ENCODE assay signal across 1 cellular context in the genomic region with DNA sequence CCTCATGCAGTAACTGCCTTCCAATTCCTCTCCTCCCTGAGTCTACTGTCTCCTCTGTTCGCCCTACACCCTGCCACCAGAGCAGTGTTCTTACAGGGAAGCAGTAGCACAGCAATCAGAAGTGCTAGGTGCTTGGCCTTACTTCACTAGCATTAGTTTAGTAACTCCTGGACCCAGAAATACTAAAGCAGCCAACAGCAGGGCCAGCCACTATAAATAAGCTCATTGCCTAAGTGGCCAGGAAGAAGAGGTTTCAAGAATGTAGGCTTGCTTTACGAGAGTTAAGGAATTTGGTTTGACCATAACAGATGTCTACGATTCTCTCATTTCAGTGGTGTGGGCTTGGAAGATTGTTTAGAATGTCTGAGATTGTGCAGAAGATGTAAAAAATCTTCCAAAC.
TF ChIP-seq lines count a peak whose summit lies in the region.

No MANE protein-coding gene starts in this region.

TF ChIP-seq in WTC11, 78 proteins besides CTCF, POLR2A, EP300 and RAD21 (continued from another document):
- TF ChIP-seq, protein P1, sequence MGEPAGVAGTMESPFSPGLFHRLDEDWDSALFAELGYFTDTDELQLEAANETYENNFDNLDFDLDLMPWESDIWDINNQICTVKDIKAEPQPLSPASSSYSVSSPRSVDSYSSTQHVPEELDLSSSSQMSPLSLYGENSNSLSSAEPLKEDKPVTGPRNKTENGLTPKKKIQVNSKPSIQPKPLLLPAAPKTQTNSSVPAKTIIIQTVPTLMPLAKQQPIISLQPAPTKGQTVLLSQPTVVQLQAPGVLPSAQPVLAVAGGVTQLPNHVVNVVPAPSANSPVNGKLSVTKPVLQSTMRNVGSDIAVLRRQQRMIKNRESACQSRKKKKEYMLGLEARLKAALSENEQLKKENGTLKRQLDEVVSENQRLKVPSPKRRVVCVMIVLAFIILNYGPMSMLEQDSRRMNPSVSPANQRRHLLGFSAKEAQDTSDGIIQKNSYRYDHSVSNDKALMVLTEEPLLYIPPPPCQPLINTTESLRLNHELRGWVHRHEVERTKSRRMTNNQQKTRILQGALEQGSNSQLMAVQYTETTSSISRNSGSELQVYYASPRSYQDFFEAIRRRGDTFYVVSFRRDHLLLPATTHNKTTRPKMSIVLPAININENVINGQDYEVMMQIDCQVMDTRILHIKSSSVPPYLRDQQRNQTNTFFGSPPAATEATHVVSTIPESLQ (CRISPR knock-in tag; IDR thresholded peaks at IDR 0.05), result no peak
- TF ChIP-seq GRHL2 (CRISPR knock-in tag; IDR thresholded peaks at IDR 0.05; ENCODE audit: insufficient replicate concordance, severe bottlenecking) (no peak), ELF4 (CRISPR knock-in tag; IDR thresholded peaks at IDR 0.05; ENCODE audit: low read depth) (no peak)
TF ChIP-seq in WTC11: peak in this region for 0.
